ENCODE assay signal across 9 cellular contexts in genomic region chr1:169694304-169694703, GRCh38. TPM values are rescaled to one million over a fixed set of nuclear protein-coding genes. Genes with fewer than 3 reads are reported as not detected.
DNase-seq lines count a peak whose midpoint lies in the region; ATAC-seq lines count a peak whose summit lies in the region.
"Had no signal": no experiment of that assay in that cellular context is flagged by ENCODE, and none has a peak within 500 bp of the region (broad histone marks: within the 10 kb centered on the region; RNA-seq: fewer than 3 reads in every experiment).

No MANE protein-coding gene starts in this region.

- peaks cover 19% of the 10 kb centered on the region for H3K27me3 ChIP-seq in H7 (ENCODE audit: control insufficient read depth, insufficient read depth, low read length)
- H3K27me3 ChIP-seq: SJCRH30 had no signal

- DNase-seq in GF-D8 (lab: John Stamatoyannopoulos, UW) (peak; percentile 63), H7 (no peak)
- peak; percentile 97 for DNase-seq in Jurkat, Clone E6-1 (ENCODE audit: low read depth, low spot score)
- peak; percentile 40 for DNase-seq in effector CD4-positive, alpha-beta T cell
- DNase-seq in stimulated activated CD4-positive, alpha-beta T cell treated with anti-CD3 and anti-CD28 coated beads, Interleukin-4, amount 100 ng/mL, for 1 hour = no peak
- DNase-seq: SJCRH30 had no signal

- no peaks in the 10 kb centered on the region for H3K36me3 ChIP-seq in H7 (replicated peaks; ENCODE audit: control insufficient read depth, insufficient read depth, low read length)
- H3K36me3 ChIP-seq: SJCRH30 had no signal

- peak; percentile 41 for ATAC-seq in GM19452 (IDR thresholded peaks at IDR 0.05; ENCODE audit: unreplicated experiment)
- ATAC-seq in HG02588 (IDR thresholded peaks at IDR 0.05; ENCODE audit: unreplicated experiment) = no peak
- no peak for ATAC-seq in GM19397 (IDR thresholded peaks at IDR 0.05; ENCODE audit: unreplicated experiment)

- H3K4me3 ChIP-seq in Jurkat, Clone E6-1 (ENCODE audit: low read length) = peak overlapping the region; percentile 21
- H3K4me3 ChIP-seq in H7 (ENCODE audit: insufficient read depth, low read depth, low read length) = no peak overlapping the region
- H3K4me3 ChIP-seq: SJCRH30 had no signal

RNA-seq across cellular contexts. Expression of gene SELL, which starts 17.1 kb away (rescaled TPM):
- polyA plus RNA-seq in Jurkat, Clone E6-1 (2012; ENCODE audit: insufficient read depth, insufficient read length) = 34.9 TPM
- total RNA-seq in H7 (2014; rRNA removed; shearing (Covaris generic)) = not detected in 2 replicates
- total RNA-seq: SJCRH30 had no signal

RNA-seq across cellular contexts. Expression of gene SELE, which starts 39.6 kb away (rescaled TPM):
- not detected for polyA plus RNA-seq in Jurkat, Clone E6-1 (2012; ENCODE audit: insufficient read depth, insufficient read length)
- total RNA-seq in H7 (2014; rRNA removed; shearing (Covaris generic)) = not detected in 2 replicates
- total RNA-seq: SJCRH30 had no signal

Comparison
In these comparisons a context has a peak if more than half of its experiments do, and no peak if none do; other contexts are left out.
1. DNase-seq: peak in GF-D8 (single experiment), Jurkat, Clone E6-1 (single experiment) and effector CD4-positive, alpha-beta T cell (single experiment); none in H7 (single experiment) and stimulated activated CD4-positive, alpha-beta T cell treated with anti-CD3 and anti-CD28 coated beads, Interleukin-4, amount 100 ng/mL, for 1 hour (single experiment).